In genomic region chr3:193743702-193744047, GRCh38 we compare ENCODE assay signal across 9 cellular contexts.
DNase-seq lines count a peak whose midpoint lies in the region; ATAC-seq and TF ChIP-seq lines count a peak whose summit lies in the region.
"Had no signal": no experiment of that assay in that cellular context is flagged by ENCODE, and none has a peak within 500 bp of the region (broad histone marks: within the 10 kb centered on the region; RNA-seq: fewer than 3 reads in every experiment).

No MANE protein-coding gene starts in this region.

- POLR2A ChIA-PET in OCI-LY7 (lab: Charles Lee), result interaction anchor here (0.9 to 2.0 kb wide), 3 partner anchors 9 to 99 kb away, joined by 3 to 4 read pairs (median 4); no protein-coding TSS in a partner anchor

- H3K27ac ChIP-seq in OCI-LY7 (ENCODE audit: low read depth, low read length, poor library complexity, severe bottlenecking), result peak overlapping the region; percentile 59
- H3K27ac ChIP-seq: cardiac muscle cell had no signal

- no peaks in the 10 kb centered on the region for H3K9me3 Mint-ChIP-seq in nephron

- H3K4me3 Mint-ChIP-seq in nephron, result peak overlapping the region in 2 of 3 experiments; percentile 24 to 44

- TF ChIP-seq CTCF in OCI-LY7 (conservative IDR thresholded peaks at IDR 0.05; ENCODE audit: low read length), result no peak
- no peak for TF ChIP-seq CTCF in nephron (IDR thresholded peaks at IDR 0.05; ENCODE audit: unreplicated experiment in 3 of 3)
- no peak for TF ChIP-seq CTCF in GM13977 (IDR thresholded peaks at IDR 0.05; ENCODE audit: extremely low read depth, insufficient read depth, missing control alignments)

- H2AFZ ChIP-seq in OCI-LY7 (ENCODE audit: low read length), result peak overlapping the region; percentile 98

- peaks cover 4% of the 10 kb centered on the region for H3K27me3 Mint-ChIP-seq in nephron (ENCODE audit: low read depth)

- CTCF ChIA-PET in OCI-LY7 (lab: Charles Lee; ENCODE audit: unreplicated experiment), result interaction anchor here (0.6 kb wide), 1 partner anchor 105 kb away, joined by 4 read pairs; no protein-coding TSS in a partner anchor

- H3K4me1 Mint-ChIP-seq in nephron, result peaks cover 23% of the 10 kb centered on the region

- peaks cover 35% of the 10 kb centered on the region for H3K4me1 ChIP-seq in OCI-LY7 (ENCODE audit: insufficient read depth, low read length, poor library complexity, severe bottlenecking)

- peak overlapping the region; percentile 71 for H3K4me2 ChIP-seq in OCI-LY7 (ENCODE audit: low read length)

- H3K36me3 ChIP-seq in OCI-LY7 (ENCODE audit: insufficient read depth, low read length), result no peaks in the 10 kb centered on the region
- H3K36me3 ChIP-seq: cardiac muscle cell had no signal

- H3K4me3 ChIP-seq in OCI-LY7 (ENCODE audit: low read depth, low read length, poor library complexity, severe bottlenecking), result peak overlapping the region; percentile 46
- H3K4me3 ChIP-seq: cardiac muscle cell had no signal

- no peaks in the 10 kb centered on the region for H3K9me3 ChIP-seq in OCI-LY7 (ENCODE audit: low read length)

- no TSS peak for BruUV-seq in OCI-LY7 (replicated peaks; lab: Mats Ljungman, UMichigan)

- DNase-seq in OCI-LY7 (ENCODE audit: low spot score) (peak; percentile 73), GM13977 (ENCODE audit: low spot score) (no peak), C1 segment of cervical spinal cord (lab: John Stamatoyannopoulos, UW) (no peak), UCSD-AML1 (lab: John Stamatoyannopoulos, UW; ENCODE audit: unreplicated experiment) (no peak)
- DNase-seq in activated T-cell treated with anti-CD3 and anti-CD28 coated beads, Interleukin-2, amount 50 U/mL, for 1 hour, result no peak

- in situ Hi-C loops in GM13977 (cut with MboI; ENCODE audit: low pct_unique_long_range_greater_than_20kb, low sequenced_read_pairs, unreplicated experiment), result no loop called here

- peak overlapping the region; percentile 96 to 98 (median 97) for H3K27ac Mint-ChIP-seq in nephron

- H3K79me2 ChIP-seq in OCI-LY7 (ENCODE audit: insufficient read depth, low read depth, low read length), result no peaks in the 10 kb centered on the region

- H3K9me2 ChIP-seq in OCI-LY7 (ENCODE audit: insufficient read depth, low read length), result no peaks in the 10 kb centered on the region

- no peaks in the 10 kb centered on the region for H4K20me1 ChIP-seq in OCI-LY7 (ENCODE audit: insufficient read depth, low read length)

- ATAC-seq in GM18907 (IDR thresholded peaks at IDR 0.05; ENCODE audit: unreplicated experiment) (peak; percentile 70), HG02870 (IDR thresholded peaks at IDR 0.05; ENCODE audit: unreplicated experiment) (peak; percentile 56)

- intact Hi-C loops in OCI-LY7 (cut with micrococcal nuclease; ENCODE audit: unreplicated experiment), result no loop called here

- H3K36me3 Mint-ChIP-seq in nephron (ENCODE audit: low read depth), result no peaks in the 10 kb centered on the region
